20 cellular contexts compared by ENCODE assay signal in the genomic region with DNA sequence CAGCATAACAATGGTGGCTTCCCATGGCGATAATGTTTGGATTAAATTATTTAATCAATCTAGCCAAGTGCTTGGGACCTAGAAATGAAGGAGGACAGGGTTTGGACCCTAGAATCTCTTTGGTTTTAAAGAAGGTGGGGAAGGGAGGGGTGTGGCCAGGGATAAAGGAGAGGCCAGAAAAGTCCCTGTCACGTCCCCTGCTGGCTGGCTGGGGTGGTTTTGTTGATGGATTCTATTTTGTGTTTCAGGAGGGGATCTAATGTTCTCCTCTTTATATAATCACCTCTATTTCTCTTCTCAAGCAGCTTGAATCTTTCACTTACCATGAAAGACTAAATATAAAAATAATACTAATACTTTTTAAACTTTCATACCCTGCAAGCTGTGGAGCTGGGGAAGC. TPM values are rescaled to one million over a fixed set of nuclear protein-coding genes. Genes with fewer than 3 reads are reported as not detected.
DNase-seq lines count a peak whose midpoint lies in the region; ATAC-seq and TF ChIP-seq lines count a peak whose summit lies in the region.
"Had no signal": no experiment of that assay in that cellular context is flagged by ENCODE, and none has a peak within 500 bp of the region (broad histone marks: within the 10 kb centered on the region; RNA-seq: fewer than 3 reads in every experiment).

No MANE protein-coding gene starts in this region.

- TF ChIP-seq CTCF in GM12865 (IDR thresholded peaks at IDR 0.05; ENCODE audit: insufficient read depth, low read depth, low read length, missing control alignments), result peak; percentile 24
- peak; percentile 30 for TF ChIP-seq CTCF in HFF-Myc (IDR thresholded peaks at IDR 0.05; ENCODE audit: low read depth, low read length, missing control alignments)
- no peak for TF ChIP-seq CTCF in WTC11 (IDR thresholded peaks at IDR 0.05)

- H3K4me3 Mint-ChIP-seq in WTC11, result no peak overlapping the region
- no peak overlapping the region for H3K4me3 Mint-ChIP-seq in stimulated activated naive B cell treated with anti-CD40 and anti-IgM and Interleukin-4, amounts not matched to agents 10 μg/mL and 1 μg/mL and 100 μg/mL, for 72 hours
- H3K4me3 Mint-ChIP-seq: activated CD4-positive, alpha-beta T cell treated with anti-CD3 and anti-CD28 coated beads for 36 hours; effector memory CD8-positive, alpha-beta T cell; stimulated activated memory B cell treated with anti-CD40 and anti-IgM and Interleukin-4, amounts not matched to agents 10 μg/mL and 1 μg/mL and 100 μg/mL, for 72 hours had no signal

- H3K36me3 Mint-ChIP-seq in WTC11, result no peaks in the 10 kb centered on the region
- peaks cover 0 to 2% of the 10 kb centered on the region in 2 donors for H3K36me3 Mint-ChIP-seq in stimulated activated naive B cell treated with anti-CD40 and anti-IgM and Interleukin-4, amounts not matched to agents 10 μg/mL and 1 μg/mL and 100 μg/mL, for 72 hours
- H3K36me3 Mint-ChIP-seq: stimulated activated memory B cell treated with anti-CD40 and anti-IgM and Interleukin-4, amounts not matched to agents 10 μg/mL and 1 μg/mL and 100 μg/mL, for 72 hours had no signal

- H3K27ac Mint-ChIP-seq in WTC11, result no peak overlapping the region
- no peak overlapping the region for H3K27ac Mint-ChIP-seq in stimulated activated naive B cell treated with anti-CD40 and anti-IgM and Interleukin-4, amounts not matched to agents 10 μg/mL and 1 μg/mL and 100 μg/mL, for 72 hours
- H3K27ac Mint-ChIP-seq: activated CD4-positive, alpha-beta T cell treated with anti-CD3 and anti-CD28 coated beads for 36 hours; effector memory CD8-positive, alpha-beta T cell; stimulated activated memory B cell treated with anti-CD40 and anti-IgM and Interleukin-4, amounts not matched to agents 10 μg/mL and 1 μg/mL and 100 μg/mL, for 72 hours had no signal

- H3K4me1 Mint-ChIP-seq in WTC11, result peaks cover 3% of the 10 kb centered on the region
- H3K4me1 Mint-ChIP-seq in stimulated activated naive B cell treated with anti-CD40 and anti-IgM and Interleukin-4, amounts not matched to agents 10 μg/mL and 1 μg/mL and 100 μg/mL, for 72 hours, result no peaks in the 10 kb centered on the region
- H3K4me1 Mint-ChIP-seq: stimulated activated memory B cell treated with anti-CD40 and anti-IgM and Interleukin-4, amounts not matched to agents 10 μg/mL and 1 μg/mL and 100 μg/mL, for 72 hours had no signal

- CTCF ChIA-PET in WTC11 (lab: Charles Lee), result interaction anchor here (0.7 to 2.3 kb wide), 9 partner anchors 10 to 197 kb away, joined by 3 to 13 read pairs (median 4); a partner anchor contains a TSS

- H3K27me3 Mint-ChIP-seq in WTC11 (ENCODE audit: low read depth), result no peaks in the 10 kb centered on the region
- H3K27me3 Mint-ChIP-seq in stimulated activated naive B cell treated with anti-CD40 and anti-IgM and Interleukin-4, amounts not matched to agents 10 μg/mL and 1 μg/mL and 100 μg/mL, for 72 hours, result peaks cover 9 to 15% of the 10 kb centered on the region in 2 donors
- H3K27me3 Mint-ChIP-seq: stimulated activated memory B cell treated with anti-CD40 and anti-IgM and Interleukin-4, amounts not matched to agents 10 μg/mL and 1 μg/mL and 100 μg/mL, for 72 hours had no signal

- ATAC-seq in WTC11, result peak; percentile 75
- ATAC-seq in stimulated activated naive B cell treated with anti-CD40 and anti-IgM and Interleukin-4, amounts not matched to agents 10 μg/mL and 1 μg/mL and 100 μg/mL, for 72 hours (replicated peaks), result no peak
- ATAC-seq: activated CD4-positive, alpha-beta T cell treated with anti-CD3 and anti-CD28 coated beads for 36 hours; effector memory CD8-positive, alpha-beta T cell; mucosa of descending colon; stimulated activated memory B cell treated with anti-CD40 and anti-IgM and Interleukin-4, amounts not matched to agents 10 μg/mL and 1 μg/mL and 100 μg/mL, for 72 hours had no signal

- H3K4me3 ChIP-seq in GM12865 (ENCODE audit: low read depth, low read length) (no peak overlapping the region), HFF-Myc (replicated peaks; ENCODE audit: low read depth, low read length) (no peak overlapping the region)
- H3K4me3 ChIP-seq: BLaER1 treated with 17β-estradiol and CSF1 and Interleukin-3, amounts not matched to agents 10 nM and 100 nM; mucosa of descending colon; thyroid gland had no signal

- H3K9me3 Mint-ChIP-seq in WTC11, result peaks cover 24% of the 10 kb centered on the region
- H3K9me3 Mint-ChIP-seq in stimulated activated naive B cell treated with anti-CD40 and anti-IgM and Interleukin-4, amounts not matched to agents 10 μg/mL and 1 μg/mL and 100 μg/mL, for 72 hours, result peaks cover 0 to 8% of the 10 kb centered on the region in 2 donors
- H3K9me3 Mint-ChIP-seq: effector memory CD8-positive, alpha-beta T cell had no signal

- POLR2A ChIA-PET in WTC11 (lab: Charles Lee), result no interaction called here

- DNase-seq in GM12865 (ENCODE audit: low read depth) (no peak), HFF-Myc (ENCODE audit: extremely low read depth, low read depth) (no peak), WTC11 (ENCODE audit: low spot score) (peak; percentile 45), iPS-NIHi11 (ENCODE audit: low spot score) (peak; percentile 51), NCI-H2107 (lab: John Stamatoyannopoulos, UW) (no peak)
- no peak for DNase-seq in stimulated activated naive B cell treated with anti-CD40 and anti-IgM and Interleukin-4, amounts not matched to agents 10 μg/mL and 1 μg/mL and 100 μg/mL, for 72 hours
- DNase-seq in activated CD4-positive, alpha-beta T cell treated with anti-CD3 and anti-CD28 coated beads, Interleukin-2, amount 50 U/mL, for 1 hour, result no peak
- DNase-seq: activated CD4-positive, alpha-beta T cell treated with anti-CD3 and anti-CD28 coated beads for 36 hours; activated CD8-positive, alpha-beta memory T cell treated with anti-CD3 and anti-CD28 coated beads, Interleukin-2, amount 50 U/mL, for 4 hours; activated effector memory CD4-positive, alpha-beta T cell treated with anti-CD3 and anti-CD28 coated beads, Interleukin-2, amount 50 U/mL, for 16 hours; DMS 273 treated with DMSO at 0.1 percent for 48 hours; effector memory CD8-positive, alpha-beta T cell; mucosa of descending colon; NCI-H1436 treated with DMSO at 0.1 percent for 48 hours; retina; SHP77 treated with DMSO at 0.1 percent for 48 hours; thyroid gland had no signal

TF ChIP-seq in WTC11, 78 proteins besides CTCF, POLR2A, EP300 and RAD21 (continues in another document):
- TF ChIP-seq TEAD1 (CRISPR knock-in tag; IDR thresholded peaks at IDR 0.05), result no peak
- no peak for TF ChIP-seq ZNF263 (CRISPR knock-in tag; IDR thresholded peaks at IDR 0.05; ENCODE audit: low read depth)
- no peak for TF ChIP-seq TEAD4 (CRISPR knock-in tag; IDR thresholded peaks at IDR 0.05)
- no peak for TF ChIP-seq GRHL2 (CRISPR knock-in tag; IDR thresholded peaks at IDR 0.05; ENCODE audit: insufficient replicate concordance, severe bottlenecking)
- TF ChIP-seq, protein P1, sequence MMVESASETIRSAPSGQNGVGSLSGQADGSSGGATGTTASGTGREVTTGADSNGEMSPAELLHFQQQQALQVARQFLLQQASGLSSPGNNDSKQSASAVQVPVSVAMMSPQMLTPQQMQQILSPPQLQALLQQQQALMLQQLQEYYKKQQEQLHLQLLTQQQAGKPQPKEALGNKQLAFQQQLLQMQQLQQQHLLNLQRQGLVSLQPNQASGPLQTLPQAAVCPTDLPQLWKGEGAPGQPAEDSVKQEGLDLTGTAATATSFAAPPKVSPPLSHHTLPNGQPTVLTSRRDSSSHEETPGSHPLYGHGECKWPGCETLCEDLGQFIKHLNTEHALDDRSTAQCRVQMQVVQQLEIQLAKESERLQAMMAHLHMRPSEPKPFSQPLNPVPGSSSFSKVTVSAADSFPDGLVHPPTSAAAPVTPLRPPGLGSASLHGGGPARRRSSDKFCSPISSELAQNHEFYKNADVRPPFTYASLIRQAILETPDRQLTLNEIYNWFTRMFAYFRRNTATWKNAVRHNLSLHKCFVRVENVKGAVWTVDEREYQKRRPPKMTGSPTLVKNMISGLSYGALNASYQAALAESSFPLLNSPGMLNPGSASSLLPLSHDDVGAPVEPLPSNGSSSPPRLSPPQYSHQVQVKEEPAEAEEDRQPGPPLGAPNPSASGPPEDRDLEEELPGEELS (CRISPR knock-in tag; IDR thresholded peaks at IDR 0.05), result no peak
- TF ChIP-seq, protein P2, sequence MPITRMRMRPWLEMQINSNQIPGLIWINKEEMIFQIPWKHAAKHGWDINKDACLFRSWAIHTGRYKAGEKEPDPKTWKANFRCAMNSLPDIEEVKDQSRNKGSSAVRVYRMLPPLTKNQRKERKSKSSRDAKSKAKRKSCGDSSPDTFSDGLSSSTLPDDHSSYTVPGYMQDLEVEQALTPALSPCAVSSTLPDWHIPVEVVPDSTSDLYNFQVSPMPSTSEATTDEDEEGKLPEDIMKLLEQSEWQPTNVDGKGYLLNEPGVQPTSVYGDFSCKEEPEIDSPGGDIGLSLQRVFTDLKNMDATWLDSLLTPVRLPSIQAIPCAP (CRISPR knock-in tag; IDR thresholded peaks at IDR 0.05), result no peak
- TF ChIP-seq, protein P3, sequence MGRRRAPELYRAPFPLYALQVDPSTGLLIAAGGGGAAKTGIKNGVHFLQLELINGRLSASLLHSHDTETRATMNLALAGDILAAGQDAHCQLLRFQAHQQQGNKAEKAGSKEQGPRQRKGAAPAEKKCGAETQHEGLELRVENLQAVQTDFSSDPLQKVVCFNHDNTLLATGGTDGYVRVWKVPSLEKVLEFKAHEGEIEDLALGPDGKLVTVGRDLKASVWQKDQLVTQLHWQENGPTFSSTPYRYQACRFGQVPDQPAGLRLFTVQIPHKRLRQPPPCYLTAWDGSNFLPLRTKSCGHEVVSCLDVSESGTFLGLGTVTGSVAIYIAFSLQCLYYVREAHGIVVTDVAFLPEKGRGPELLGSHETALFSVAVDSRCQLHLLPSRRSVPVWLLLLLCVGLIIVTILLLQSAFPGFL (CRISPR knock-in tag; IDR thresholded peaks at IDR 0.05; ENCODE audit: borderline replicate concordance), result no peak
- TF ChIP-seq, protein P4, sequence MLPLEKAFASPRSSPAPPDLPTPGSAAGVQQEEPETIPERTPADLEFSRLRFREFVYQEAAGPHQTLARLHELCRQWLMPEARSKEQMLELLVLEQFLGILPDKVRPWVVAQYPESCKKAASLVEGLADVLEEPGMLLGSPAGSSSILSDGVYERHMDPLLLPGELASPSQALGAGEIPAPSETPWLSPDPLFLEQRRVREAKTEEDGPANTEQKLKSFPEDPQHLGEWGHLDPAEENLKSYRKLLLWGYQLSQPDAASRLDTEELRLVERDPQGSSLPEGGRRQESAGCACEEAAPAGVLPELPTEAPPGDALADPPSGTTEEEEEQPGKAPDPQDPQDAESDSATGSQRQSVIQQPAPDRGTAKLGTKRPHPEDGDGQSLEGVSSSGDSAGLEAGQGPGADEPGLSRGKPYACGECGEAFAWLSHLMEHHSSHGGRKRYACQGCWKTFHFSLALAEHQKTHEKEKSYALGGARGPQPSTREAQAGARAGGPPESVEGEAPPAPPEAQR (CRISPR knock-in tag; IDR thresholded peaks at IDR 0.05), result no peak
- no peak for TF ChIP-seq KAT7 (CRISPR knock-in tag; IDR thresholded peaks at IDR 0.05; ENCODE audit: borderline replicate concordance)
- TF ChIP-seq GABPB1 (CRISPR knock-in tag; IDR thresholded peaks at IDR 0.05), result no peak

RNA-seq across cellular contexts. Expression of a gene that starts 52.6 kb away (rescaled TPM):
- total RNA-seq in WTC11 (2021), result 0.07 to 0.11 TPM (median 0.07 TPM) in 3 replicates
- total RNA-seq: activated CD4-positive, alpha-beta T cell treated with anti-CD3 and anti-CD28 coated beads for 36 hours; T-helper 2 cell treated with Interferon-gamma antibody and Interleukin-4, amounts not matched to agents 100 ng/mL and 5 ng/mL, for 36 hours had no signal

Comparison
In these comparisons a context has a peak if more than half of its experiments do, and no peak if none do; other contexts are left out.
1. DNase-seq: peak in WTC11 (single experiment) and iPS-NIHi11 (single experiment); none in GM12865 (single experiment), HFF-Myc (single experiment), NCI-H2107 (single experiment), stimulated activated naive B cell treated with anti-CD40 and anti-IgM and Interleukin-4, amounts not matched to agents 10 μg/mL and 1 μg/mL and 100 μg/mL, for 72 hours (single experiment) and activated CD4-positive, alpha-beta T cell treated with anti-CD3 and anti-CD28 coated beads, Interleukin-2, amount 50 U/mL, for 1 hour (single experiment).